In the genomic region with DNA sequence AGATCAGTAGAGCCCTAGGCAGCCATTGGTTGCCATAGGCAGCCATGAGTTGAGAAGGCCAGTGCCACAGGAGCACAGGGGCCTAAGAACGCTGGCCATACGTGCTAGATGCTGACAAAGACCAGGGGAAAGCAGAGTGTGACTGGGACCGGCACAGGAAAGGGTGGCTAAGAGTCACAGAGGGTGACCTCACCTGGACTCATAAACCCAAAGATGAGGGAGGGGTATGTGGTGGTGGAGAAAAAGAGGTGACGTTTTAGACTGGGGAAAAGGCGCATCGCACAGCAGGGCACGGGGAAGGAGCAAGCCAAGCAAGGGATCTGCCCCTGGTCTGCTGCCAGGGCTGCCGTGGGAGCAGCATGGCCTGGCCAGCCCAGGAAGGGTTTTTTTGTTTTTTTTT, we compare ENCODE assay signal across 1 cellular context.
TF ChIP-seq lines count a peak whose summit lies in the region.

No MANE protein-coding gene starts in this region.

TF ChIP-seq in H1, 55 proteins besides CTCF, POLR2A, EP300 and RAD21:
- TF ChIP-seq SUZ12 (IDR thresholded peaks at IDR 0.05; ENCODE audit: low read length) (no peak), RXRA (IDR thresholded peaks at IDR 0.05; ENCODE audit: insufficient read depth, low read depth, low read length) (no peak), KDM5A (IDR thresholded peaks at IDR 0.05; ENCODE audit: low read length) (no peak), CEBPB (IDR thresholded peaks at IDR 0.05; ENCODE audit: low read depth, low read length) (no peak), PHF8 (conservative IDR thresholded peaks at IDR 0.05; ENCODE audit: low read depth, low read length) (no peak), POU5F1 (IDR thresholded peaks at IDR 0.05; ENCODE audit: low read depth, low read length) (no peak), HDAC2 (IDR thresholded peaks at IDR 0.05; ENCODE audit: borderline replicate concordance in 1 of 2, low read depth in 2 of 2, low read length in 2 of 2) (no peak), KDM4A (IDR thresholded peaks at IDR 0.05; ENCODE audit: low read depth, low read length, severe bottlenecking) (no peak), SAP30 (IDR thresholded peaks at IDR 0.05; ENCODE audit: insufficient read depth, insufficient replicate concordance, low read length) (no peak), SIRT6 (IDR thresholded peaks at IDR 0.05; ENCODE audit: low read length) (no peak), CTBP2 (IDR thresholded peaks at IDR 0.05; ENCODE audit: borderline replicate concordance, insufficient read depth, insufficient read length, low read length) (no peak), ZNF274 (IDR thresholded peaks at IDR 0.05; ENCODE audit: borderline replicate concordance, extremely low read depth, low read length) (no peak), SIN3A (conservative IDR thresholded peaks at IDR 0.05 in 1 of 2, IDR thresholded peaks at IDR 0.05 in 1 of 2; ENCODE audit: low read depth in 1 of 2, low read length in 2 of 2) (no peak), HDAC6 (IDR thresholded peaks at IDR 0.05; ENCODE audit: low read depth, low read length) (no peak)
- TF ChIP-seq, protein P1, sequence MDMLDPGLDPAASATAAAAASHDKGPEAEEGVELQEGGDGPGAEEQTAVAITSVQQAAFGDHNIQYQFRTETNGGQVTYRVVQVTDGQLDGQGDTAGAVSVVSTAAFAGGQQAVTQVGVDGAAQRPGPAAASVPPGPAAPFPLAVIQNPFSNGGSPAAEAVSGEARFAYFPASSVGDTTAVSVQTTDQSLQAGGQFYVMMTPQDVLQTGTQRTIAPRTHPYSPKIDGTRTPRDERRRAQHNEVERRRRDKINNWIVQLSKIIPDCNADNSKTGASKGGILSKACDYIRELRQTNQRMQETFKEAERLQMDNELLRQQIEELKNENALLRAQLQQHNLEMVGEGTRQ (IDR thresholded peaks at IDR 0.05; ENCODE audit: low read length) = no peak
